Comparison of ENCODE assay signal across 9 cellular contexts in genomic region chr11:75313457-75314272, GRCh38. TPM values are rescaled to one million over a fixed set of nuclear protein-coding genes. Genes with fewer than 3 reads are reported as not detected.
A peak's percentile ranks its signal among the peaks of the same experiment; 100 is the strongest.
DNase-seq lines count a peak whose midpoint lies in the region; ATAC-seq, FAIRE-seq and TF ChIP-seq lines count a peak whose summit lies in the region.
"Had no signal": no experiment of that assay in that cellular context is flagged by ENCODE, and none has a peak within 500 bp of the region (broad histone marks: within the 10 kb centered on the region; RNA-seq: fewer than 3 reads in every experiment).

No MANE protein-coding gene starts in this region.

- WGBS in gastroesophageal sphincter (ENCODE audit: low coverage in 1 of 2), 2 donors: 0 to 31% methylated on average over 1 to 7 of the region's 9 CpGs
- WGBS in prostate gland: 68% methylated on average over 9 of the region's 9 CpGs

- no peak for FAIRE-seq in urothelium cell line (lab: Jason Lieb, UNC)

- peak overlapping the region; percentile 2 to 93 (median 83) for H3K27ac ChIP-seq in gastroesophageal sphincter
- peak overlapping the region; percentile 2 to 41 for H3K27ac ChIP-seq in prostate gland

- TF ChIP-seq EP300 in gastroesophageal sphincter (IDR thresholded peaks at IDR 0.05): no peak

- intact Hi-C loops in prostate gland (cut with DNase I): no loop called here

- H3K9me3 ChIP-seq in gastroesophageal sphincter (no peaks in the 10 kb centered on the region), prostate gland (no peaks in the 10 kb centered on the region)

- TF ChIP-seq POLR2A in gastroesophageal sphincter (IDR thresholded peaks at IDR 0.05): no peak
- no peak for TF ChIP-seq POLR2A in prostate gland (IDR thresholded peaks at IDR 0.05)

- DNase-seq in EH (ENCODE audit: low read depth) (peak; percentile 65), SHP77 treated with DMSO at 0.1 percent for 48 hours (lab: John Stamatoyannopoulos, UW) (peak; percentile 54), prostate gland (ENCODE audit: low spot score) (no peak), NCI-H128 (lab: John Stamatoyannopoulos, UW; ENCODE audit: unreplicated experiment) (no peak), GM20000 (ENCODE audit: low spot score) (no peak), urothelium cell line (ENCODE audit: low spot score) (no peak)
- no peak for DNase-seq in activated naive CD4-positive, alpha-beta T cell (lab: John Stamatoyannopoulos, UW)
- DNase-seq: stimulated activated CD4-positive, alpha-beta T cell treated with anti-CD3 and anti-CD28 coated beads, Interleukin-2, amount 100 ng/mL, for 24 hours had no signal

- no peaks in the 10 kb centered on the region for H3K27me3 ChIP-seq in gastroesophageal sphincter
- no peaks in the 10 kb centered on the region for H3K27me3 ChIP-seq in prostate gland (replicated peaks; ENCODE audit: insufficient read depth)

- H3K4me1 ChIP-seq in gastroesophageal sphincter: peaks cover 4 to 99% (median 69%) of the 10 kb centered on the region in 3 donors
- H3K4me1 ChIP-seq in prostate gland (replicated peaks): peaks cover 7% of the 10 kb centered on the region

- H3K36me3 ChIP-seq in gastroesophageal sphincter (no peaks in the 10 kb centered on the region), prostate gland (no peaks in the 10 kb centered on the region)

- ATAC-seq in gastroesophageal sphincter: peak; percentile 63

- TF ChIP-seq CTCF in gastroesophageal sphincter (IDR thresholded peaks at IDR 0.05) (no peak), prostate gland (IDR thresholded peaks at IDR 0.05) (no peak), GM20000 (IDR thresholded peaks at IDR 0.05; ENCODE audit: extremely low read depth, missing control alignments) (no peak)

- H3K4me3 ChIP-seq in gastroesophageal sphincter (no peak overlapping the region), prostate gland (no peak overlapping the region)

RNA-seq across cellular contexts. Expression of gene ARRB1, which starts 37.8 kb away (rescaled TPM):
- total RNA-seq in gastroesophageal sphincter (100 to 1,000 TPM in 1 of 4 donors, 10 to 100 TPM in 3; 72.3 to 120 (median 93.0) TPM), prostate gland (10 to 100 TPM; 31.9 to 64.7 TPM)

Comparison
In these comparisons a context has a peak if more than half of its experiments do, and no peak if none do; other contexts are left out.
1. DNase-seq: peak in EH (single experiment) and SHP77 treated with DMSO at 0.1 percent for 48 hours (single experiment); none in prostate gland (single experiment), activated naive CD4-positive, alpha-beta T cell (0 of 4), NCI-H128 (single experiment), GM20000 (single experiment) and urothelium cell line (single experiment).